In the genomic region with DNA sequence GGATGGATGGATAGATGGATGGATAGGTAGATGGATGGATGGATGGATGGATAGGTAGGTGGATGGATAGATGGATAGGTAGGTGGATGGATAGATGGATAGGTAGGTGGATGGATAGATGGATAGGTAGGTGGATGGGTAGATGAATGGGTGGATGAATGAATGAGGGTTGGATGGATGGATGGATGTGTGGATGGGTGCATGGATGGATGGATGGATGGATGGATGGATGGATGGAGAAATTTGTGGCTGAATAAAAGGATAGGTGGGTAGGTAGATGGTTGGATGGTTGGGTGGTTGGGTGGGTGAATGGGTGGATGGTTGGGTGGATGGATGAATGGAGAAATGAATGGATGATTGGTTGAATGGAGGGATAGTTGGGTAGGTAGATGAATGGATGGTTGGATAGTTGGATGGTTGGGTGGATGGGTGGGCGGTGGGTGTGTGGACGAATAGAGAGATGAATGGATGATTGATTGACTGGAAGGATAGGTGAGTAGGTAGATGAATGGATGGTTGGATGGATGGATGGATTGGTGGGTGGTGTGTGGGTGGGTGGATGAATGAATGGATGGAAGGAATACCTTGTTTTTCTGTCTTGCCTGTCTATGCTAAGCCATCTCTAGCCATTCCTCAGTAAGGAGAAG, we compare ENCODE assay signal across 4 cellular contexts.
A peak's percentile ranks its signal among the peaks of the same experiment; 100 is the strongest.
TF ChIP-seq lines count a peak whose summit lies in the region.

No MANE protein-coding gene starts in this region.

TF ChIP-seq in HEK293, 187 proteins besides CTCF, POLR2A, EP300 and RAD21:
- TF ChIP-seq EGR2 (tag by site-specific recombination; IDR thresholded peaks at IDR 0.05; ENCODE audit: low read depth) (peak; percentile 98), ZNF629 (tag by site-specific recombination; IDR thresholded peaks at IDR 0.05) (no peak), ZNF184 (tag by site-specific recombination; IDR thresholded peaks at IDR 0.05) (no peak), ZNF169 (tag by site-specific recombination; IDR thresholded peaks at IDR 0.05) (no peak), ZFHX2 (tag by site-specific recombination; conservative IDR thresholded peaks at IDR 0.05) (peak; percentile 85), ZNF366 (tag by site-specific recombination; conservative IDR thresholded peaks at IDR 0.05) (peak; percentile 94), ZBTB17 (tag by site-specific recombination; IDR thresholded peaks at IDR 0.05) (peak; percentile 72)

TF ChIP-seq in IMR-90, 13 proteins besides CTCF, POLR2A, EP300 and RAD21:
- TF ChIP-seq NFE2L2 (IDR thresholded peaks at IDR 0.05; ENCODE audit: low read depth, low read length) (no peak), CHD1 (IDR thresholded peaks at IDR 0.05; ENCODE audit: low read depth, low read length) (no peak), FOS (IDR thresholded peaks at IDR 0.05; ENCODE audit: low read depth, low read length) (no peak), SMC3 (IDR thresholded peaks at IDR 0.05; ENCODE audit: low read depth, low read length) (no peak), RCOR1 (IDR thresholded peaks at IDR 0.05; ENCODE audit: insufficient replicate concordance, low read length) (no peak), RFX5 (IDR thresholded peaks at IDR 0.05; ENCODE audit: low read depth, low read length) (no peak)
- TF ChIP-seq, protein P1, sequence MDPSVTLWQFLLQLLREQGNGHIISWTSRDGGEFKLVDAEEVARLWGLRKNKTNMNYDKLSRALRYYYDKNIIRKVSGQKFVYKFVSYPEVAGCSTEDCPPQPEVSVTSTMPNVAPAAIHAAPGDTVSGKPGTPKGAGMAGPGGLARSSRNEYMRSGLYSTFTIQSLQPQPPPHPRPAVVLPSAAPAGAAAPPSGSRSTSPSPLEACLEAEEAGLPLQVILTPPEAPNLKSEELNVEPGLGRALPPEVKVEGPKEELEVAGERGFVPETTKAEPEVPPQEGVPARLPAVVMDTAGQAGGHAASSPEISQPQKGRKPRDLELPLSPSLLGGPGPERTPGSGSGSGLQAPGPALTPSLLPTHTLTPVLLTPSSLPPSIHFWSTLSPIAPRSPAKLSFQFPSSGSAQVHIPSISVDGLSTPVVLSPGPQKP (IDR thresholded peaks at IDR 0.05; ENCODE audit: borderline replicate concordance, low read depth, low read length): no peak
- TF ChIP-seq, protein P2, sequence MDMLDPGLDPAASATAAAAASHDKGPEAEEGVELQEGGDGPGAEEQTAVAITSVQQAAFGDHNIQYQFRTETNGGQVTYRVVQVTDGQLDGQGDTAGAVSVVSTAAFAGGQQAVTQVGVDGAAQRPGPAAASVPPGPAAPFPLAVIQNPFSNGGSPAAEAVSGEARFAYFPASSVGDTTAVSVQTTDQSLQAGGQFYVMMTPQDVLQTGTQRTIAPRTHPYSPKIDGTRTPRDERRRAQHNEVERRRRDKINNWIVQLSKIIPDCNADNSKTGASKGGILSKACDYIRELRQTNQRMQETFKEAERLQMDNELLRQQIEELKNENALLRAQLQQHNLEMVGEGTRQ (IDR thresholded peaks at IDR 0.05; ENCODE audit: low read depth, low read length): no peak

TF ChIP-seq in H1, 55 proteins besides CTCF, POLR2A, EP300 and RAD21 (continues in another document):
- TF ChIP-seq SUZ12 (IDR thresholded peaks at IDR 0.05; ENCODE audit: low read length) (no peak), SIX5 (IDR thresholded peaks at IDR 0.05; ENCODE audit: low read depth, low read length) (no peak), TEAD4 (IDR thresholded peaks at IDR 0.05; ENCODE audit: low read depth, low read length) (no peak), RBBP5 (IDR thresholded peaks at IDR 0.05; ENCODE audit: borderline replicate concordance, low read depth, low read length) (no peak), BRCA1 (IDR thresholded peaks at IDR 0.05; ENCODE audit: low read depth, low read length) (no peak), SIRT6 (IDR thresholded peaks at IDR 0.05; ENCODE audit: low read length) (no peak), ZNF274 (IDR thresholded peaks at IDR 0.05; ENCODE audit: borderline replicate concordance, extremely low read depth, low read length) (no peak), SP2 (IDR thresholded peaks at IDR 0.05; ENCODE audit: low read length) (no peak), CBX8 (IDR thresholded peaks at IDR 0.05; ENCODE audit: borderline replicate concordance, low read depth, low read length) (no peak), HDAC2 (IDR thresholded peaks at IDR 0.05; ENCODE audit: borderline replicate concordance in 1 of 2, low read depth in 2 of 2, low read length in 2 of 2) (no peak), NRF1 (IDR thresholded peaks at IDR 0.05; ENCODE audit: low read depth, low read length) (no peak), BACH1 (IDR thresholded peaks at IDR 0.05; ENCODE audit: low read length) (no peak)
- TF ChIP-seq, protein P3, sequence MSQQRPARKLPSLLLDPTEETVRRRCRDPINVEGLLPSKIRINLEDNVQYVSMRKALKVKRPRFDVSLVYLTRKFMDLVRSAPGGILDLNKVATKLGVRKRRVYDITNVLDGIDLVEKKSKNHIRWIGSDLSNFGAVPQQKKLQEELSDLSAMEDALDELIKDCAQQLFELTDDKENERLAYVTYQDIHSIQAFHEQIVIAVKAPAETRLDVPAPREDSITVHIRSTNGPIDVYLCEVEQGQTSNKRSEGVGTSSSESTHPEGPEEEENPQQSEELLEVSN (IDR thresholded peaks at IDR 0.05): no peak

TF ChIP-seq in GM23338, 12 proteins besides CTCF, POLR2A, EP300 and RAD21:
- TF ChIP-seq POLR2AphosphoS5 (IDR thresholded peaks at IDR 0.05; ENCODE audit: low read depth) (no peak), JUNB (IDR thresholded peaks at IDR 0.05; ENCODE audit: unreplicated experiment) (no peak), ZNF114 (CRISPR knock-in tag; IDR thresholded peaks at IDR 0.05) (no peak), NANOG (IDR thresholded peaks at IDR 0.05; ENCODE audit: borderline replicate concordance) (no peak), STAT1 (IDR thresholded peaks at IDR 0.05; ENCODE audit: unreplicated experiment) (no peak), EZH2phosphoT487 (IDR thresholded peaks at IDR 0.05; ENCODE audit: unreplicated experiment) (no peak), CREB1 (CRISPR knock-in tag; IDR thresholded peaks at IDR 0.05; ENCODE audit: low read depth) (no peak), ZNF331 (CRISPR knock-in tag; IDR thresholded peaks at IDR 0.05; ENCODE audit: low read depth) (no peak), EZH2 (IDR thresholded peaks at IDR 0.05; ENCODE audit: low read depth, unreplicated experiment) (no peak)
- TF ChIP-seq, protein P4, sequence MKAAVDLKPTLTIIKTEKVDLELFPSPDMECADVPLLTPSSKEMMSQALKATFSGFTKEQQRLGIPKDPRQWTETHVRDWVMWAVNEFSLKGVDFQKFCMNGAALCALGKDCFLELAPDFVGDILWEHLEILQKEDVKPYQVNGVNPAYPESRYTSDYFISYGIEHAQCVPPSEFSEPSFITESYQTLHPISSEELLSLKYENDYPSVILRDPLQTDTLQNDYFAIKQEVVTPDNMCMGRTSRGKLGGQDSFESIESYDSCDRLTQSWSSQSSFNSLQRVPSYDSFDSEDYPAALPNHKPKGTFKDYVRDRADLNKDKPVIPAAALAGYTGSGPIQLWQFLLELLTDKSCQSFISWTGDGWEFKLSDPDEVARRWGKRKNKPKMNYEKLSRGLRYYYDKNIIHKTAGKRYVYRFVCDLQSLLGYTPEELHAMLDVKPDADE (IDR thresholded peaks at IDR 0.05): no peak
- TF ChIP-seq, protein P5, sequence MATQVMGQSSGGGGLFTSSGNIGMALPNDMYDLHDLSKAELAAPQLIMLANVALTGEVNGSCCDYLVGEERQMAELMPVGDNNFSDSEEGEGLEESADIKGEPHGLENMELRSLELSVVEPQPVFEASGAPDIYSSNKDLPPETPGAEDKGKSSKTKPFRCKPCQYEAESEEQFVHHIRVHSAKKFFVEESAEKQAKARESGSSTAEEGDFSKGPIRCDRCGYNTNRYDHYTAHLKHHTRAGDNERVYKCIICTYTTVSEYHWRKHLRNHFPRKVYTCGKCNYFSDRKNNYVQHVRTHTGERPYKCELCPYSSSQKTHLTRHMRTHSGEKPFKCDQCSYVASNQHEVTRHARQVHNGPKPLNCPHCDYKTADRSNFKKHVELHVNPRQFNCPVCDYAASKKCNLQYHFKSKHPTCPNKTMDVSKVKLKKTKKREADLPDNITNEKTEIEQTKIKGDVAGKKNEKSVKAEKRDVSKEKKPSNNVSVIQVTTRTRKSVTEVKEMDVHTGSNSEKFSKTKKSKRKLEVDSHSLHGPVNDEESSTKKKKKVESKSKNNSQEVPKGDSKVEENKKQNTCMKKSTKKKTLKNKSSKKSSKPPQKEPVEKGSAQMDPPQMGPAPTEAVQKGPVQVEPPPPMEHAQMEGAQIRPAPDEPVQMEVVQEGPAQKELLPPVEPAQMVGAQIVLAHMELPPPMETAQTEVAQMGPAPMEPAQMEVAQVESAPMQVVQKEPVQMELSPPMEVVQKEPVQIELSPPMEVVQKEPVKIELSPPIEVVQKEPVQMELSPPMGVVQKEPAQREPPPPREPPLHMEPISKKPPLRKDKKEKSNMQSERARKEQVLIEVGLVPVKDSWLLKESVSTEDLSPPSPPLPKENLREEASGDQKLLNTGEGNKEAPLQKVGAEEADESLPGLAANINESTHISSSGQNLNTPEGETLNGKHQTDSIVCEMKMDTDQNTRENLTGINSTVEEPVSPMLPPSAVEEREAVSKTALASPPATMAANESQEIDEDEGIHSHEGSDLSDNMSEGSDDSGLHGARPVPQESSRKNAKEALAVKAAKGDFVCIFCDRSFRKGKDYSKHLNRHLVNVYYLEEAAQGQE (IDR thresholded peaks at IDR 0.05; ENCODE audit: unreplicated experiment): no peak
- TF ChIP-seq, protein P6, sequence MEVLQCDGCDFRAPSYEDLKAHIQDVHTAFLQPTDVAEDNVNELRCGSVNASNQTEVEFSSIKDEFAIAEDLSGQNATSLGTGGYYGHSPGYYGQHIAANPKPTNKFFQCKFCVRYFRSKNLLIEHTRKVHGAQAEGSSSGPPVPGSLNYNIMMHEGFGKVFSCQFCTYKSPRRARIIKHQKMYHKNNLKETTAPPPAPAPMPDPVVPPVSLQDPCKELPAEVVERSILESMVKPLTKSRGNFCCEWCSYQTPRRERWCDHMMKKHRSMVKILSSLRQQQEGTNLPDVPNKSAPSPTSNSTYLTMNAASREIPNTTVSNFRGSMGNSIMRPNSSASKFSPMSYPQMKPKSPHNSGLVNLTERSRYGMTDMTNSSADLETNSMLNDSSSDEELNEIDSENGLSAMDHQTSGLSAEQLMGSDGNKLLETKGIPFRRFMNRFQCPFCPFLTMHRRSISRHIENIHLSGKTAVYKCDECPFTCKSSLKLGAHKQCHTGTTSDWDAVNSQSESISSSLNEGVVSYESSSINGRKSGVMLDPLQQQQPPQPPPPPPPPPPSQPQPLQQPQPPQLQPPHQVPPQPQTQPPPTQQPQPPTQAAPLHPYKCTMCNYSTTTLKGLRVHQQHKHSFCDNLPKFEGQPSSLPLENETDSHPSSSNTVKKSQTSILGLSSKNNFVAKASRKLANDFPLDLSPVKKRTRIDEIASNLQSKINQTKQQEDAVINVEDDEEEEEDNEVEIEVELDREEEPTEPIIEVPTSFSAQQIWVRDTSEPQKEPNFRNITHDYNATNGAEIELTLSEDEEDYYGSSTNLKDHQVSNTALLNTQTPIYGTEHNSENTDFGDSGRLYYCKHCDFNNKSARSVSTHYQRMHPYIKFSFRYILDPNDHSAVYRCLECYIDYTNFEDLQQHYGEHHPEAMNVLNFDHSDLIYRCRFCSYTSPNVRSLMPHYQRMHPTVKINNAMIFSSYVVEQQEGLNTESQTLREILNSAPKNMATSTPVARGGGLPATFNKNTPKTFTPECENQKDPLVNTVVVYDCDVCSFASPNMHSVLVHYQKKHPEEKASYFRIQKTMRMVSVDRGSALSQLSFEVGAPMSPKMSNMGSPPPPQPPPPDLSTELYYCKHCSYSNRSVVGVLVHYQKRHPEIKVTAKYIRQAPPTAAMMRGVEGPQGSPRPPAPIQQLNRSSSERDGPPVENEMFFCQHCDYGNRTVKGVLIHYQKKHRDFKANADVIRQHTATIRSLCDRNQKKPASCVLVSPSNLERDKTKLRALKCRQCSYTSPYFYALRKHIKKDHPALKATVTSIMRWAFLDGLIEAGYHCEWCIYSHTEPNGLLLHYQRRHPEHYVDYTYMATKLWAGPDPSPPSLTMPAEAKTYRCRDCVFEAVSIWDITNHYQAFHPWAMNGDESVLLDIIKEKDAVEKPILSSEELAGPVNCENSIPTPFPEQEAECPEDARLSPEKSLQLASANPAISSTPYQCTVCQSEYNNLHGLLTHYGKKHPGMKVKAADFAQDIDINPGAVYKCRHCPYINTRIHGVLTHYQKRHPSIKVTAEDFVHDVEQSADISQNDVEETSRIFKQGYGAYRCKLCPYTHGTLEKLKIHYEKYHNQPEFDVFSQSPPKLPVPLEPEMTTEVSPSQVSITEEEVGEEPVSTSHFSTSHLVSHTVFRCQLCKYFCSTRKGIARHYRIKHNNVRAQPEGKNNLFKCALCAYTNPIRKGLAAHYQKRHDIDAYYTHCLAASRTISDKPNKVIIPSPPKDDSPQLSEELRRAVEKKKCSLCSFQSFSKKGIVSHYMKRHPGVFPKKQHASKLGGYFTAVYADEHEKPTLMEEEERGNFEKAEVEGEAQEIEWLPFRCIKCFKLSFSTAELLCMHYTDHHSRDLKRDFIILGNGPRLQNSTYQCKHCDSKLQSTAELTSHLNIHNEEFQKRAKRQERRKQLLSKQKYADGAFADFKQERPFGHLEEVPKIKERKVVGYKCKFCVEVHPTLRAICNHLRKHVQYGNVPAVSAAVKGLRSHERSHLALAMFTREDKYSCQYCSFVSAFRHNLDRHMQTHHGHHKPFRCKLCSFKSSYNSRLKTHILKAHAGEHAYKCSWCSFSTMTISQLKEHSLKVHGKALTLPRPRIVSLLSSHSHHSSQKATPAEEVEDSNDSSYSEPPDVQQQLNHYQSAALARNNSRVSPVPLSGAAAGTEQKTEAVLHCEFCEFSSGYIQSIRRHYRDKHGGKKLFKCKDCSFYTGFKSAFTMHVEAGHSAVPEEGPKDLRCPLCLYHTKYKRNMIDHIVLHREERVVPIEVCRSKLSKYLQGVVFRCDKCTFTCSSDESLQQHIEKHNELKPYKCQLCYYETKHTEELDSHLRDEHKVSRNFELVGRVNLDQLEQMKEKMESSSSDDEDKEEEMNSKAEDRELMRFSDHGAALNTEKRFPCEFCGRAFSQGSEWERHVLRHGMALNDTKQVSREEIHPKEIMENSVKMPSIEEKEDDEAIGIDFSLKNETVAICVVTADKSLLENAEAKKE (CRISPR knock-in tag; IDR thresholded peaks at IDR 0.05): no peak
